In the genomic region with DNA sequence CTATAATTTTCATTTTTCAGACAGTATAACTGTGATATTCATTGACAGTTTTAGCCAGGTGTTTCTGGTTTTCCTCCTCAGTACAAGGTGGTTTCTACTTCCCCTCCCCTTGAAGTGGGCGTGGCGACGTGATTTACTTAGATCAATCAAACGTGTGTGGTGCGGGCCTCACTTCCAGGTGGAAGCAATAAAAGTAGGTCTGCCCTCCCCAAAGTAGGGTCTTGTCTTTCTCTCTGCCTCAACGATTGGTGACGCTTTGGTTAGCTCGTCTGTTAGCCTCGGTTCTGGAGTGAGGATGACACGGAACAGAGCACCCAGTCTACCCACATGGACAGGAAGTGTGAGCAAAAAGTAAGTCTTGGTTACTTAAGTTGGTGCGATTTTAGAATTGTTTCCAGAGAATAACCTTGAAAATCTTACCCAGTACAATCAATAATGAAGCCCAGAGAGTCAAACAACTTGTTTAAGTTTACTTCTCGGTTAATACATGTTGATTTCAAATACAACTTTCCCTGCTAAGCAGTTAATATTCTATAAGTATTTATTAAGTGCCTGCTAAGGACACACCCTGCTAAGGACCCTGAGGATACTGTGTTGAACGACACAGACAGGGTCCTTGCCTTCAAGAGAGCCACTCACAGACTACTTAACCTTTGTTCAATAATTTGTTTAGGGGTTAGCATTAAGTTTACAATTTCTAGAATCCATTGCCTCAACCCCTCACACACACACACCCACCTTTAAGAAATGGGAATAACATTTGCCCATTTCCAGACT, we compare ENCODE assay signal across 13 cellular contexts. TPM values are rescaled to one million over a fixed set of nuclear protein-coding genes. Genes with fewer than 3 reads are reported as not detected.
DNase-seq lines count a peak whose midpoint lies in the region; ATAC-seq, FAIRE-seq and TF ChIP-seq lines count a peak whose summit lies in the region.
"Had no signal": no experiment of that assay in that cellular context is flagged by ENCODE, and none has a peak within 500 bp of the region (broad histone marks: within the 10 kb centered on the region; RNA-seq: fewer than 3 reads in every experiment).

No MANE protein-coding gene starts in this region.

- POLR2A ChIA-PET in K562 (lab: Yijun Ruan, JAX) = no interaction called here

- no peak for TF ChIP-seq RAD21 in K562 (CRISPR knock-in tag; conservative IDR thresholded peaks at IDR 0.05 in 1 of 2, IDR thresholded peaks at IDR 0.05 in 1 of 2)

- H3K4me2 ChIP-seq in K562 (ENCODE audit: insufficient read depth, low read length) = no peak overlapping the region

- CTCF ChIA-PET in K562 (lab: Yijun Ruan, JAX; ENCODE audit: low intra/inter-chr PET ratio) = no interaction called here

- peak; percentile 5 for DNase-seq in activated gamma-delta T cell treated with Interleukin-2 at 50 U/mL for 16 hours
- no peak for DNase-seq in activated gamma-delta T cell (lab: John Stamatoyannopoulos, UW)
- peak; percentile 43 for DNase-seq in RPMI8226
- peak in 1 of 4 experiments; percentile 6 for DNase-seq in K562 (ENCODE audit: extremely low read depth in 1 of 4, low spot score in 3 of 4)
- peak; percentile 19 for DNase-seq in testis
- DNase-seq in NCI-H446 treated with DMSO at 0.1 percent for 48 hours (lab: John Stamatoyannopoulos, UW) = no peak
- no peak for DNase-seq in NCI-H1092 (lab: John Stamatoyannopoulos, UW)
- DNase-seq: esophagus squamous epithelium, naive B cell, NCI-H510A had no signal

- TF ChIP-seq CTCF in K562 (IDR thresholded peaks at IDR 0.05 in 2 of 3, conservative IDR thresholded peaks at IDR 0.05 in 1 of 3; ENCODE audit: insufficient read depth in 2 of 3, low read depth in 1 of 3, low read length in 3 of 3) (no peak), testis (IDR thresholded peaks at IDR 0.05) (no peak)

- no peaks in the 10 kb centered on the region for H4K20me1 ChIP-seq in K562 (replicated peaks; ENCODE audit: control insufficient read depth, insufficient read depth, low read length)

- no TSS peak for BruUV-seq in K562 (replicated peaks; lab: Mats Ljungman, UMichigan)

- no peak for TF ChIP-seq POLR2A in K562 (conservative IDR thresholded peaks at IDR 0.05)
- TF ChIP-seq POLR2A in testis (IDR thresholded peaks at IDR 0.05) = no peak

- no peaks in the 10 kb centered on the region for H3K4me1 ChIP-seq in K562 (replicated peaks in 1 of 2; ENCODE audit: control insufficient read depth in 2 of 2, insufficient read depth in 2 of 2, low read length in 2 of 2)
- H3K4me1 ChIP-seq in testis = no peaks in the 10 kb centered on the region
- H3K4me1 ChIP-seq: esophagus squamous epithelium had no signal

- H3K9me1 ChIP-seq in K562 (ENCODE audit: control insufficient read depth, insufficient read depth, low read length) = no peaks in the 10 kb centered on the region

- intact Hi-C loops in K562 (cut with micrococcal nuclease) (no loop called here), testis (cut with DNase I; ENCODE audit: low total_unique reads) (no loop called here)

- H3K9ac ChIP-seq in K562 (ENCODE audit: insufficient read depth in 1 of 2, low read depth in 2 of 2, low read length in 2 of 2) = no peak overlapping the region

- H3K27me3 ChIP-seq in K562 (ENCODE audit: control insufficient read depth in 2 of 2, insufficient read depth in 2 of 2, low read length in 2 of 2) (no peaks in the 10 kb centered on the region), testis (no peaks in the 10 kb centered on the region)
- H3K27me3 ChIP-seq: cardiac muscle cell, esophagus squamous epithelium had no signal

- peak overlapping the region; percentile 7; the same call in 1 of the 2 replicates for H2AFZ ChIP-seq in K562 (ENCODE audit: low read depth, low read length)

- no peak overlapping the region for H3K4me3 ChIP-seq in K562
- peak overlapping the region in 1 of 2 donors; percentile 12 for H3K4me3 ChIP-seq in testis
- H3K4me3 ChIP-seq: cardiac muscle cell, esophagus squamous epithelium had no signal

- H3K9me3 ChIP-seq in K562 (replicated peaks; ENCODE audit: control insufficient read depth, insufficient read depth, low read depth, low read length) (no peaks in the 10 kb centered on the region), testis (no peaks in the 10 kb centered on the region)
- H3K9me3 ChIP-seq: esophagus squamous epithelium had no signal

- H3K36me3 ChIP-seq in K562 (ENCODE audit: control insufficient read depth, insufficient read depth, low read length) (no peaks in the 10 kb centered on the region), testis (ENCODE audit: low read depth, missing control alignments) (no peaks in the 10 kb centered on the region)
- H3K36me3 ChIP-seq: cardiac muscle cell, esophagus squamous epithelium had no signal

- H3K79me2 ChIP-seq in K562 (ENCODE audit: control insufficient read depth, insufficient read depth, low read length) = no peaks in the 10 kb centered on the region

- ATAC-seq in K562 (no peak), esophagus mucosa (no peak)
- ATAC-seq: SK-N-SH treated with all-trans-retinoic acid at 6 μM for 48 hours had no signal

- TF ChIP-seq EP300 in K562 (IDR thresholded peaks at IDR 0.05; ENCODE audit: low read length) = no peak

- no peak overlapping the region for H3K27ac ChIP-seq in K562 (ENCODE audit: extremely low read depth, low read depth, low read length)
- no peak overlapping the region for H3K27ac ChIP-seq in testis
- H3K27ac ChIP-seq: cardiac muscle cell, esophagus squamous epithelium had no signal

- in situ Hi-C loops in K562 (cut with MboI) = no loop called here

- WGBS in K562 (ENCODE audit: insufficient coverage, low coverage, missing lambda C conversion rate) = 0% methylated on average over 13 of the region's 13 CpGs
- 51 to 66% methylated on average over 13 of the region's 13 CpGs for WGBS in testis, 2 donors

- no peak for FAIRE-seq in K562 (lab: Jason Lieb, UNC)

TF ChIP-seq in K562, 482 proteins besides CTCF, POLR2A, EP300 and RAD21 (continues in another document):
- no peak for TF ChIP-seq ZNF23 (CRISPR knock-in tag; IDR thresholded peaks at IDR 0.05)
- no peak for TF ChIP-seq ZKSCAN8 (CRISPR knock-in tag; IDR thresholded peaks at IDR 0.05)
- TF ChIP-seq ZNF280A (IDR thresholded peaks at IDR 0.05; ENCODE audit: low read depth, partially characterized antibody) = no peak
- no peak for TF ChIP-seq POLR3A (IDR thresholded peaks at IDR 0.05; ENCODE audit: borderline replicate concordance, extremely low read depth, insufficient read depth, insufficient read length)
- TF ChIP-seq, protein P1, sequence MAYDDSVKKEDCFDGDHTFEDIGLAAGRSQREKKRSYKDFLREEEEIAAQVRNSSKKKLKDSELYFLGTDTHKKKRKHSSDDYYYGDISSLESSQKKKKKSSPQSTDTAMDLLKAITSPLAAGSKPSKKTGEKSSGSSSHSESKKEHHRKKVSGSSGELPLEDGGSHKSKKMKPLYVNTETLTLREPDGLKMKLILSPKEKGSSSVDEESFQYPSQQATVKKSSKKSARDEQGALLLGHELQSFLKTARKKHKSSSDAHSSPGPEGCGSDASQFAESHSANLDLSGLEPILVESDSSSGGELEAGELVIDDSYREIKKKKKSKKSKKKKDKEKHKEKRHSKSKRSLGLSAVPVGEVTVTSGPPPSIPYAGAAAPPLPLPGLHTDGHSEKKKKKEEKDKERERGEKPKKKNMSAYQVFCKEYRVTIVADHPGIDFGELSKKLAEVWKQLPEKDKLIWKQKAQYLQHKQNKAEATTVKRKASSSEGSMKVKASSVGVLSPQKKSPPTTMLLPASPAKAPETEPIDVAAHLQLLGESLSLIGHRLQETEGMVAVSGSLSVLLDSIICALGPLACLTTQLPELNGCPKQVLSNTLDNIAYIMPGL (CRISPR knock-in tag; IDR thresholded peaks at IDR 0.05) = no peak
- TF ChIP-seq BRCA1 (IDR thresholded peaks at IDR 0.05) = no peak
- no peak for TF ChIP-seq BRCA1 (CRISPR knock-in tag; IDR thresholded peaks at IDR 0.05)
- no peak for TF ChIP-seq HNRNPLL (IDR thresholded peaks at IDR 0.05; ENCODE audit: low read depth, low read length, poor library complexity, severe bottlenecking)
- no peak for TF ChIP-seq HNRNPL (IDR thresholded peaks at IDR 0.05; ENCODE audit: low read depth, low read length)
- no peak for TF ChIP-seq ZNF224 (CRISPR knock-in tag; IDR thresholded peaks at IDR 0.05)

RNA-seq across cellular contexts. Expression of gene COX7C, which starts 48.4 kb away (rescaled TPM):
- total RNA-seq in K562 (2011; cell fraction: chromatin; rRNA removed; ENCODE audit: low replicate concordance) = 39.6 and 68.4 TPM in 2 replicates
- total RNA-seq in K562 (2011; cell fraction: nucleolus; rRNA removed) = 73.2 and 75.5 TPM in 2 replicates
- 107 and 167 TPM in 2 replicates for total RNA-seq in K562 (2011; cell fraction: nucleoplasm; rRNA removed)
- 459 and 581 TPM in 2 replicates for total RNA-seq in K562 (2014; rRNA removed)
- 951 and 996 TPM in 2 replicates for total RNA-seq in K562 (2014; rRNA removed; fragmentation: Illumina TruSeq; extraction: Trizol)
- total RNA-seq in K562 (2015; rRNA removed; fragmentation: Illumina TruSeq; extraction: Trizol) = 561 and 576 TPM in 2 replicates
- total RNA-seq in K562 (2021) = 730 and 822 TPM in 2 replicates
- polyA plus RNA-seq in K562 (2011; rRNA removed) = 1,150 and 1,333 TPM in 2 replicates
- 411 and 948 TPM in 2 replicates for polyA plus RNA-seq in K562 (2011; cell fraction: cytosol; rRNA removed)
- 149 and 364 TPM in 2 replicates for polyA plus RNA-seq in K562 (2011; cell fraction: nucleus; rRNA removed)
- polyA plus RNA-seq in K562 (2012) = 913 and 3,555 TPM in 2 replicates
- polyA plus RNA-seq in K562 (2014; fragmentation: Illumina TruSeq; extraction: Trizol) = 742 and 771 TPM in 2 replicates
- polyA plus RNA-seq in K562 (2014; fragmentation: Nextera tagmentation; extraction: Ambion mirVana) = 1,000 to 10,000 TPM; 1,621 to 1,783 TPM
- polyA plus RNA-seq in K562 (2014; rRNA removed) = 930 and 1,039 TPM in 2 replicates
- polyA minus RNA-seq in K562 (2011; rRNA and poly(A)+ RNA removed) = 427 and 442 TPM in 2 replicates
- 78.5 and 106 TPM in 2 replicates for polyA minus RNA-seq in K562 (2011; cell fraction: cytosol; rRNA and poly(A)+ RNA removed)
- 34.6 and 67.1 TPM in 2 replicates for polyA minus RNA-seq in K562 (2011; cell fraction: nucleus; rRNA and poly(A)+ RNA removed)
- 100 to 1,000 TPM; 258 to 370 TPM for total RNA-seq in testis
- 568 TPM for polyA plus RNA-seq in testis (ENCODE audit: insufficient read depth, low read depth, low replicate concordance)
- 457 TPM for total RNA-seq in esophagus mucosa

Comparison
In these comparisons a context has a peak if more than half of its experiments do, and no peak if none do; other contexts are left out.
1. DNase-seq: peak in activated gamma-delta T cell treated with Interleukin-2 at 50 U/mL for 16 hours (single experiment), RPMI8226 (single experiment) and testis (single experiment); none in activated gamma-delta T cell (single experiment), NCI-H446 treated with DMSO at 0.1 percent for 48 hours (single experiment) and NCI-H1092 (single experiment).